ENCODE assay signal across 13 cellular contexts in the genomic region with DNA sequence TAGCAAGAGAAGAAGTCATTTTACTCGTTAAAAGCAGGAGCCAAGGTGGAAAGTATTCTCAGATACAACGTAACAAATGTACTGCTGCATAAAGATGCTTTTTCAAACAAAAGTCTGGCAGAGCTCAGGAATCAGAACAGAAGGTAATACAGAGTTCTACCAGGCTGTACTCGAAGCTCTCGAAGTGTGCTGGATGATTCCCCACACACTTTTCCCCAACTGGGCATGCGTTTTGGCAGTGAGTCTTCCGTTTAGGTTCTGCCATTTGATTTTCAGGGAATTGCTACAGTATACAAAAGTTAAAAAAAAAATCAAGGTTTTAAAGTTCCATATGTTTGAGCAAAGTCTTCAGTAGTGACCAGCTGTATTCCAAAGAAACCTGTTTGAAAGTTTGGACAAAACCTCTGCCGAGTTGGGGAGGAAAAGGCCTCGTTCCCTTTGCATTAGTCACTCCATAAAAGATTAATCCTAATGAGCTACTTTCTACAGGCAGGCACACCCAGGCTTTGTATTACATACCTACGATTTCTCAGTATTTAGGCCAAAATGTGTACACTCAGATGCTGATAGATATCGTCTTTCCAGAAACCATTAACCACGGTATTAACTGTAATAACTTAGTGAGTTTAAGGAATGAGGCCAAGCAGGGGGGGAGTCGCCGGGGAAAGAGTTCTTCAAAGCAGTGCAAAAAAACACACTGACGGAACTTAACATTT.
DNase-seq lines count a peak whose midpoint lies in the region; ATAC-seq, FAIRE-seq and TF ChIP-seq lines count a peak whose summit lies in the region.
"Had no signal": no experiment of that assay in that cellular context is flagged by ENCODE, and none has a peak within 500 bp of the region (broad histone marks: within the 10 kb centered on the region; RNA-seq: fewer than 3 reads in every experiment).

No MANE protein-coding gene starts in this region.

- H3K27ac ChIP-seq in PC-9 (peak overlapping the region; percentile 29), pancreas (peak overlapping the region in 3 of 4 donors; percentile 44 to 62 (median 47))
- H3K27ac ChIP-seq: HL-60 had no signal

- no peaks in the 10 kb centered on the region for H3K4me1 Mint-ChIP-seq in CD14-positive monocyte

- peaks cover 0 to 1% (median 0%) of the 10 kb centered on the region in 3 donors for H3K27me3 Mint-ChIP-seq in CD14-positive monocyte (ENCODE audit: low read depth in 3 of 3)

- no peaks in the 10 kb centered on the region for H3K36me3 ChIP-seq in PC-9 (ENCODE audit: low read depth)
- H3K36me3 ChIP-seq in pancreas = no peaks in the 10 kb centered on the region

- no peaks in the 10 kb centered on the region for H4K20me1 ChIP-seq in PC-9 (ENCODE audit: insufficient read depth)

- 0 out of 2 replicates have a peak overlapping the region, but pooled peaks have one; percentile 0 for H2AFZ ChIP-seq in PC-9

- POLR2A ChIA-PET in PC-9 (lab: Charles Lee; ENCODE audit: unreplicated experiment) = interaction anchor here (0.6 to 0.9 kb wide), 7 partner anchors 10 to 713 kb away, joined by 3 to 23 read pairs (median 6); no protein-coding TSS in a partner anchor

- DNase-seq in Caki2 (ENCODE audit: low read depth) (peak; percentile 86), PC-9 (peak; percentile 58 to 89), pancreas (peak in 1 of 6 donors; percentile 17), CD14-positive monocyte (ENCODE audit: low spot score) (no peak), left lobe of liver (ENCODE audit: low spot score) (no peak)
- DNase-seq: GOT3, islet precursor cell had no signal

- H3K79me2 ChIP-seq in PC-9 (ENCODE audit: low read depth) = no peaks in the 10 kb centered on the region

- H3K9me3 ChIP-seq in PC-9 (ENCODE audit: insufficient read depth, low read depth) = peaks cover 3% of the 10 kb centered on the region; the same call in 1 of the 2 replicates
- no peaks in the 10 kb centered on the region for H3K9me3 ChIP-seq in pancreas

- ATAC-seq in esophagus mucosa (peak; percentile 90), pancreas (peak; percentile 73 to 90 (median 84)), GM21390 (IDR thresholded peaks at IDR 0.05; ENCODE audit: unreplicated experiment) (no peak), GM21367 (IDR thresholded peaks at IDR 0.05; ENCODE audit: unreplicated experiment) (no peak), left lobe of liver (no peak)

- H3K9me3 Mint-ChIP-seq in CD14-positive monocyte = peaks cover 0 to 8% (median 2%) of the 10 kb centered on the region in 7 donors
- H3K9me3 Mint-ChIP-seq: stimulated activated naive CD8-positive, alpha-beta T cell treated with anti-CD3 and anti-CD28 coated beads, Interleukin-15, Interleukin-2, amounts not matched to agents 100 ng/mL and 50 ng/mL, for 24 hours had no signal

- no peaks in the 10 kb centered on the region for H3K36me3 Mint-ChIP-seq in CD14-positive monocyte

- no peaks in the 10 kb centered on the region for H3K9me2 ChIP-seq in PC-9 (ENCODE audit: insufficient read depth)

- no peaks in the 10 kb centered on the region for H3K27me3 ChIP-seq in PC-9 (ENCODE audit: insufficient read depth, low read depth)
- H3K27me3 ChIP-seq in pancreas = no peaks in the 10 kb centered on the region

- TF ChIP-seq CTCF in PC-9 (conservative IDR thresholded peaks at IDR 0.05) (no peak), pancreas (IDR thresholded peaks at IDR 0.05) (no peak), CD14-positive monocyte (IDR thresholded peaks at IDR 0.05) (no peak)

- H3K4me3 ChIP-seq in PC-9 (peak overlapping the region; percentile 27; the same call in 1 of the 2 replicates), pancreas (no peak overlapping the region)

- H3K4me1 ChIP-seq in PC-9 (replicated peaks; ENCODE audit: insufficient read depth) (peaks cover 22% of the 10 kb centered on the region), pancreas (peaks cover 0 to 6% (median 0%) of the 10 kb centered on the region in 3 donors)

- no peak overlapping the region for H3K4me3 Mint-ChIP-seq in CD14-positive monocyte
- H3K4me3 Mint-ChIP-seq: stimulated activated naive CD8-positive, alpha-beta T cell treated with anti-CD3 and anti-CD28 coated beads, Interleukin-15, Interleukin-2, amounts not matched to agents 100 ng/mL and 50 ng/mL, for 24 hours had no signal

- H3F3A ChIP-seq in PC-9 (ENCODE audit: insufficient read depth, low read depth) = 0 out of 2 replicates have a peak, but pooled peaks cover 5% of the 10 kb centered on the region

- 42 to 48% methylated on average over 14 of the region's 14 CpGs for WGBS in pancreas, 2 donors

- CTCF ChIA-PET in PC-9 (lab: Charles Lee) = no interaction called here

- in situ Hi-C loops in Caki2 (cut with HindIII; ENCODE audit: low pct_unique_long_range_greater_than_20kb, low sequenced_read_pairs) = no loop called here

- no peak overlapping the region for H3K27ac Mint-ChIP-seq in CD14-positive monocyte
- H3K27ac Mint-ChIP-seq: stimulated activated naive CD8-positive, alpha-beta T cell treated with anti-CD3 and anti-CD28 coated beads, Interleukin-15, Interleukin-2, amounts not matched to agents 100 ng/mL and 50 ng/mL, for 24 hours had no signal

- peak overlapping the region; percentile 62 for H3K4me2 ChIP-seq in PC-9

- BruUV-seq in PC-9 (replicated peaks; lab: Mats Ljungman, UMichigan) = TSS peak; percentile 44

- intact Hi-C loops in PC-9 (cut with micrococcal nuclease; ENCODE audit: unreplicated experiment) (loop anchor here (5.0 to 10.0 kb wide), 2 partner anchors 474 to 661 kb away; no protein-coding TSS in a partner anchor), pancreas (cut with DNase I) (no loop called here), CD14-positive monocyte (cut with micrococcal nuclease) (no loop called here)

- no peak for FAIRE-seq in pancreas (lab: Jason Lieb, UNC)
- FAIRE-seq: colon had no signal

Comparison
In these comparisons a context has a peak if more than half of its experiments do, and no peak if none do; other contexts are left out.
1. DNase-seq: peak in Caki2 (single experiment) and PC-9 (2 of 2); none in CD14-positive monocyte (single experiment) and left lobe of liver (single experiment).
2. ATAC-seq: peak in esophagus mucosa (single experiment) and pancreas (4 of 4); none in GM21390 (single experiment), GM21367 (single experiment) and left lobe of liver (single experiment).